17 cellular contexts compared by ENCODE assay signal in the genomic region with DNA sequence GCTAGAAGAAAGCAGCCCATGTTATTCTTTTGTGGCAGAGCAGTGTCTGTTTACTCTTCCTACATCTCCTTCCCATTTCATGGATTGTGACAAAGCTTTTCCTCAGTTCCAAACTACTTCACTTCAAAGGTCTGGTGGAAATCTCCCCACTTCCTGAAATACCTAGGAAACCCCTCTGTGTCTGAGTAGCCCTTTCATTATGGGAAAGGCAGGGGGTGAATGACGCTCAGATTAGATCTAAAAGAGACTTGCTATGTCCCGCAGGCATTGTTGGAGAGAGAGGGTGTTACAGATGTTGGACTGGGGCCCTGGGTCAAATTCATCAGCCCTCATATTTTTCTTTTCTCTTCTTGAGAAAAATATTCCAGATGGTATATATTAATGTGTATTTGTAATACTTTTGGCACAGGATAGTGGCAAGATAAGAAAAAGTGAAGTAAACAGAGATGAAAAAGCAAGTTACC.
DNase-seq lines count a peak whose midpoint lies in the region; ATAC-seq, FAIRE-seq and TF ChIP-seq lines count a peak whose summit lies in the region.
"Had no signal": no experiment of that assay in that cellular context is flagged by ENCODE, and none has a peak within 500 bp of the region (broad histone marks: within the 10 kb centered on the region; RNA-seq: fewer than 3 reads in every experiment).

No MANE protein-coding gene starts in this region.

- peaks cover 0 to 21% (median 5%) of the 10 kb centered on the region in 5 donors for H3K27me3 Mint-ChIP-seq in naive thymus-derived CD4-positive, alpha-beta T cell
- H3K27me3 Mint-ChIP-seq: activated naive CD4-positive, alpha-beta T cell treated with anti-CD3 and anti-CD28 coated beads, Interleukin-2, amount 10 ng/mL, durations not matched to agents 7 days and 5 days had no signal

- DNase-seq in A549 (ENCODE audit: low read depth in 1 of 2, low spot score in 1 of 2) (no peak), IMR-90 (peak; percentile 23), epithelial cell of prostate (ENCODE audit: low read depth, low spot score) (no peak), putamen (ENCODE audit: low spot score) (no peak)
- DNase-seq in naive thymus-derived CD4-positive, alpha-beta T cell = no peak
- no peak for DNase-seq in effector CD8-positive, alpha-beta T cell (lab: John Stamatoyannopoulos, UW)
- DNase-seq: activated naive CD4-positive, alpha-beta T cell treated with anti-CD3 and anti-CD28 coated beads, Interleukin-2, amount 10 ng/mL, durations not matched to agents 7 days and 5 days; naive thymus-derived CD8-positive, alpha-beta T cell; NCI-H1930; NCI-H748 treated with DMSO at 0.1 percent for 48 hours; SHP77; stimulated activated CD4-positive, alpha-beta T cell treated with anti-CD3 and anti-CD28 coated beads, Interleukin-12 subunit alpha, Interleukin-12 subunit beta, amount 100 ng/mL, for 4 hours; transverse colon had no signal

- peak overlapping the region; percentile 96 for H2BK120ac ChIP-seq in IMR-90 (ENCODE audit: low read depth, low read length)

- peak overlapping the region; percentile 15 to 70; a peak in 3 of 6 replicates for H3K27ac ChIP-seq in A549
- peak overlapping the region; percentile 32; the same call in 1 of the 2 replicates for H3K27ac ChIP-seq in IMR-90 (ENCODE audit: insufficient read depth, low read length)
- peak overlapping the region; percentile 63 for H3K27ac ChIP-seq in epithelial cell of prostate
- H3K27ac ChIP-seq in mesodermal cell (ENCODE audit: low read depth, low read length, severe bottlenecking) = peak overlapping the region; percentile 63
- H3K27ac ChIP-seq in naive thymus-derived CD4-positive, alpha-beta T cell (ENCODE audit: low read depth, low read length) = no peak overlapping the region
- H3K27ac ChIP-seq: KMS-11, transverse colon had no signal

- H3K4me3 ChIP-seq in A549 (no peak overlapping the region), IMR-90 (ENCODE audit: insufficient read depth, low read depth, low read length) (no peak overlapping the region), mesodermal cell (ENCODE audit: extremely low read depth, insufficient read depth, low read length, poor library complexity, severe bottlenecking) (no peak overlapping the region)
- no peak overlapping the region for H3K4me3 ChIP-seq in naive thymus-derived CD4-positive, alpha-beta T cell (ENCODE audit: low read length)
- H3K4me3 ChIP-seq: transverse colon had no signal

- H3K23ac ChIP-seq in IMR-90 (ENCODE audit: low read depth, low read length) = peak overlapping the region; percentile 88

- BruUV-seq in IMR-90 (replicated peaks; lab: Mats Ljungman, UMichigan) = no TSS peak

- H3K9ac ChIP-seq in IMR-90 (ENCODE audit: low read depth, low read length) = peak overlapping the region; percentile 40
- H3K9ac ChIP-seq: KMS-11 had no signal

- H3K36me3 Mint-ChIP-seq in naive thymus-derived CD4-positive, alpha-beta T cell = no peaks in the 10 kb centered on the region
- H3K36me3 Mint-ChIP-seq: activated naive CD4-positive, alpha-beta T cell treated with anti-CD3 and anti-CD28 coated beads, Interleukin-2, amount 10 ng/mL, durations not matched to agents 7 days and 5 days; naive thymus-derived CD8-positive, alpha-beta T cell had no signal

- peak overlapping the region; percentile 93 for H2BK20ac ChIP-seq in IMR-90 (ENCODE audit: low read depth, low read length)

- peak overlapping the region; percentile 90; the same call in 1 of the 2 replicates for H3K14ac ChIP-seq in IMR-90 (replicated peaks; ENCODE audit: low read depth, low read length)

- CTCF ChIA-PET in A549 (lab: Yijun Ruan, JAX) (interaction anchor here (0.7 kb wide), 1 partner anchor 14 kb away, joined by 3 read pairs; no protein-coding TSS in a partner anchor), IMR-90 (lab: Yijun Ruan, JAX) (no interaction called here)
- CTCF ChIA-PET in naive thymus-derived CD4-positive, alpha-beta T cell (lab: Charles Lee) = no interaction called here

- no peak overlapping the region for H2AK9ac ChIP-seq in IMR-90 (replicated peaks; ENCODE audit: low read depth, low read length, poor library complexity)

- H4K91ac ChIP-seq in IMR-90 (ENCODE audit: insufficient read depth, low read depth, low read length) = peak overlapping the region; percentile 51; the same call in 1 of the 2 replicates

- H3K4me2 ChIP-seq in A549 (peak overlapping the region; percentile 19; the same call in 1 of the 3 replicates), IMR-90 (ENCODE audit: low read depth, low read length) (peak overlapping the region; percentile 32)
- H3K4me2 ChIP-seq: KMS-11 had no signal

- intact Hi-C loops in IMR-90 (cut with micrococcal nuclease) = no loop called here
- intact Hi-C loops in naive thymus-derived CD4-positive, alpha-beta T cell (cut with micrococcal nuclease) = no loop called here

- H2BK5ac ChIP-seq in IMR-90 (ENCODE audit: low read depth, low read length, poor library complexity, severe bottlenecking) = peak overlapping the region; percentile 52

- H3K36me3 ChIP-seq in IMR-90 (ENCODE audit: control insufficient read depth, insufficient read depth, low read length) (no peaks in the 10 kb centered on the region), mesodermal cell (ENCODE audit: control insufficient read depth, insufficient read depth, low read length) (no peaks in the 10 kb centered on the region)
- H3K36me3 ChIP-seq in naive thymus-derived CD4-positive, alpha-beta T cell (ENCODE audit: control insufficient read depth in 2 of 3, insufficient read depth in 3 of 3, low read length in 3 of 3) = no peaks in the 10 kb centered on the region
- H3K36me3 ChIP-seq: transverse colon had no signal

- peaks cover 0 to 6% (median 0%) of the 10 kb centered on the region in 7 donors for H3K4me1 Mint-ChIP-seq in naive thymus-derived CD4-positive, alpha-beta T cell
- H3K4me1 Mint-ChIP-seq: activated naive CD4-positive, alpha-beta T cell treated with anti-CD3 and anti-CD28 coated beads, Interleukin-2, amount 10 ng/mL, durations not matched to agents 7 days and 5 days had no signal

- no peak overlapping the region for H3K27ac Mint-ChIP-seq in naive thymus-derived CD4-positive, alpha-beta T cell
- H3K27ac Mint-ChIP-seq: activated naive CD4-positive, alpha-beta T cell treated with anti-CD3 and anti-CD28 coated beads, Interleukin-2, amount 10 ng/mL, durations not matched to agents 7 days and 5 days; naive thymus-derived CD8-positive, alpha-beta T cell had no signal

- H3K4me3 Mint-ChIP-seq in naive thymus-derived CD4-positive, alpha-beta T cell = no peak overlapping the region
- H3K4me3 Mint-ChIP-seq: activated naive CD4-positive, alpha-beta T cell treated with anti-CD3 and anti-CD28 coated beads, Interleukin-2, amount 10 ng/mL, durations not matched to agents 7 days and 5 days; naive thymus-derived CD8-positive, alpha-beta T cell had no signal

- H3K79me1 ChIP-seq in IMR-90 (ENCODE audit: low read depth in 1 of 2, low read length in 2 of 2) = no peaks in the 10 kb centered on the region

- FAIRE-seq in A549 (lab: Jason Lieb, UNC) = no peak
- FAIRE-seq: colon had no signal

- H3K9me3 ChIP-seq in A549 (peaks cover 18% of the 10 kb centered on the region; the same call in 2 of the 3 replicates), IMR-90 (ENCODE audit: control insufficient read depth, insufficient read depth, low read length) (no peaks in the 10 kb centered on the region), mesodermal cell (ENCODE audit: control insufficient read depth, low read length) (peaks cover 13% of the 10 kb centered on the region)
- no peaks in the 10 kb centered on the region for H3K9me3 ChIP-seq in naive thymus-derived CD4-positive, alpha-beta T cell (ENCODE audit: control insufficient read depth in 2 of 3, low read length in 3 of 3)
- H3K9me3 ChIP-seq: transverse colon had no signal

- H2AFZ ChIP-seq in IMR-90 (replicated peaks; ENCODE audit: low read length, poor library complexity) = peak overlapping the region; percentile 67

- dilution Hi-C loops in IMR-90 (cut with HindIII; ENCODE audit: low sequenced_read_pairs, unreplicated experiment) = no loop called here

- peak overlapping the region; percentile 85 for H3K18ac ChIP-seq in IMR-90 (ENCODE audit: low read depth, low read length)

- TF ChIP-seq POLR2A in A549 (IDR thresholded peaks at IDR 0.05; ENCODE audit: low read length) (no peak), IMR-90 (IDR thresholded peaks at IDR 0.05; ENCODE audit: low read depth, low read length) (no peak)

- TF ChIP-seq CTCF in A549 (IDR thresholded peaks at IDR 0.05) (no peak), IMR-90 (conservative IDR thresholded peaks at IDR 0.05; ENCODE audit: low read depth, low read length) (no peak)

- TF ChIP-seq EP300 in A549 (IDR thresholded peaks at IDR 0.05) = no peak

- peak overlapping the region; percentile 16 for H3K56ac ChIP-seq in IMR-90 (ENCODE audit: extremely low read depth, insufficient read depth, low read length)

- H3K9me1 ChIP-seq in IMR-90 (ENCODE audit: insufficient read depth, low read length) = no peaks in the 10 kb centered on the region

- POLR2A ChIA-PET in A549 (lab: Yijun Ruan, JAX) = no interaction called here
- POLR2A ChIA-PET in IMR-90 (lab: Charles Lee; ENCODE audit: unreplicated experiment) = interaction anchor here (0.5 kb wide), 1 partner anchor 359 kb away, joined by 3 read pairs; no protein-coding TSS in a partner anchor
- POLR2A ChIA-PET in naive thymus-derived CD4-positive, alpha-beta T cell (lab: Charles Lee) = no interaction called here

- 70% methylated on average over 2 of the region's 2 CpGs for WGBS in A549 (ENCODE audit: missing lambda C conversion rate)
- WGBS in IMR-90 (ENCODE audit: extremely low coverage in 2 of 2, insufficient read length in 1 of 2), 2 experiments = no CpG with 5 or more reads among the region's 2 CpGs
- no CpG with 5 or more reads among the region's 2 CpGs for WGBS in mesodermal cell (ENCODE audit: insufficient coverage in 2 of 2), 2 experiments

- no peak for TF ChIP-seq RAD21 in A549 (conservative IDR thresholded peaks at IDR 0.05 in 1 of 2, IDR thresholded peaks at IDR 0.05 in 1 of 2)
- TF ChIP-seq RAD21 in IMR-90 (IDR thresholded peaks at IDR 0.05; ENCODE audit: low read length) = no peak

- ATAC-seq in A549 (no peak), IMR-90 (ENCODE audit: low read depth) (peak; percentile 69), GM21423 (IDR thresholded peaks at IDR 0.05; ENCODE audit: unreplicated experiment) (no peak)
- no peak for ATAC-seq in naive thymus-derived CD4-positive, alpha-beta T cell
- ATAC-seq: naive thymus-derived CD8-positive, alpha-beta T cell had no signal

- H3K27me3 ChIP-seq in IMR-90 (ENCODE audit: control insufficient read depth, insufficient read depth, low read length) = no peaks in the 10 kb centered on the region
- H3K27me3 ChIP-seq in naive thymus-derived CD4-positive, alpha-beta T cell (ENCODE audit: control insufficient read depth in 2 of 2, insufficient read depth in 2 of 2, low read length in 2 of 2) = no peaks in the 10 kb centered on the region
- H3K27me3 ChIP-seq: transverse colon had no signal

- H3K9me3 Mint-ChIP-seq in naive thymus-derived CD4-positive, alpha-beta T cell = peaks cover 0 to 1% (median 0%) of the 10 kb centered on the region in 11 donors
- H3K9me3 Mint-ChIP-seq: activated naive CD4-positive, alpha-beta T cell treated with anti-CD3 and anti-CD28 coated beads, Interleukin-2, amount 10 ng/mL, durations not matched to agents 7 days and 5 days; naive thymus-derived CD8-positive, alpha-beta T cell had no signal

- peaks cover 19% of the 10 kb centered on the region for H3K4me1 ChIP-seq in A549
- peaks cover 4% of the 10 kb centered on the region for H3K4me1 ChIP-seq in IMR-90 (ENCODE audit: control insufficient read depth, insufficient read depth, low read length)
- H3K4me1 ChIP-seq in mesodermal cell (ENCODE audit: control insufficient read depth, insufficient read depth, low read length, poor library complexity, severe bottlenecking) = peaks cover 19% of the 10 kb centered on the region
- no peaks in the 10 kb centered on the region for H3K4me1 ChIP-seq in naive thymus-derived CD4-positive, alpha-beta T cell (ENCODE audit: control insufficient read depth in 2 of 2, insufficient read depth in 2 of 2, low read length in 2 of 2)

- in situ Hi-C loops in IMR-90 (cut with MboI; ENCODE audit: low sequenced_read_pairs) = no loop called here

- H4K8ac ChIP-seq in IMR-90 (ENCODE audit: low read depth in 2 of 2, low read length in 2 of 2) = peak overlapping the region; percentile 68 to 69; a peak in 3 of 4 replicates

- peak overlapping the region; percentile 78 for H4K5ac ChIP-seq in IMR-90 (ENCODE audit: low read depth, low read length)

- H2BK15ac ChIP-seq in IMR-90 (ENCODE audit: low read depth, low read length) = peak overlapping the region; percentile 59; the same call in 2 of the 3 replicates

- no peaks in the 10 kb centered on the region for H4K20me1 ChIP-seq in IMR-90 (ENCODE audit: insufficient read depth, low read length)

- H2AK5ac ChIP-seq in IMR-90 (ENCODE audit: low read depth, low read length) = peak overlapping the region; percentile 20; the same call in 1 of the 2 replicates

- peak overlapping the region; percentile 84 for H3K4ac ChIP-seq in IMR-90 (ENCODE audit: low read depth, low read length)
